ENCODE assay signal across 8 cellular contexts in the genomic region with DNA sequence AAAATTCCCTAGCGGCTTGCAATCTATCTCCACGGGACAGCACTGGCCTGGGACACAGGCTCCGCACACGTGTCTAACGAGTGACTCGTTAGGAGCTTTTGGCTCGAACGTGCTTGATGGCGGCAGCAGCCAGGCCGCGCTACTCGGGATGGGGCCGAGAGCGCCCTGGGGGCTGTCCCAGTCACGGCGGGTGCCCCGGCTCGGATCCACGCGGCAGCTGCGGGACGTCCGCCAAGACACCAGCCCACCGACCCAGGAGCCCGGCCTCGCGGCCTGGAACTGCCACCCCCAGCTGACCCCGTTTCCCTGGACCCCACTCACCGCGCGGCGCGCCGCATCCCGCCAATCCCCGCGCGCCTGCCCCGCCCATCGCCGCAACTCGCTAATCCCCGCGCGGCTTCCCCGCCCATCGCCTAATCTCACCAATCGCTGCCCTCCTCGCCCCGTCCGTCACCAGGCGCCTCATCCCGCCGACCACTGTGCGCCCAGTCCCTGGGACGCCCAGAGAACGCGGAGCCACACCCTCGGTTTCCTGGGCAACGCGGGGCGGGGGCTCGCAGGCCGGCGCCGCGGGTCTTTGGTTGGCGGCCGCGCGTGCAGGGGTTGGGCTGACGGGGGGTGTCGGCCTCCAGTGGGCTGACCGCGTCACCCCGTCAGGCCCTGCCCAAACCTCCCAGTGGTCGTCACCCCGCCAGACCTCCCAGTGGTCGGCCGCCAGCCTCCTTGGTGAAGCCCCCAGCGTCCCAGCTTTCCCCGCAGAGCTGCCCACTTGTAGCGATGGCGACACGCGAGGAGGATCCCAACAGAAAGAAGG. TPM values are rescaled to one million over a fixed set of nuclear protein-coding genes. Genes with fewer than 3 reads are reported as not detected.
DNase-seq lines count a peak whose midpoint lies in the region; ATAC-seq, FAIRE-seq and TF ChIP-seq lines count a peak whose summit lies in the region.

A gene (minus strand): TSS at position 359 of the 814 bp plus-strand sequence. CDS start 1,495 bp downstream, outside the sequence.

- WGBS in heart right ventricle, 2 donors: 0 to 1% methylated on average over 82 to 86 of the region's 86 CpGs

- H3K27ac ChIP-seq in heart right ventricle (peak within 1 kb of the TSS; percentile 0 to 94 (median 88)), upper lobe of right lung (peak within 1 kb of the TSS; percentile 75)

- DNase-seq in GM12892 (ENCODE audit: insufficient read length): peak; percentile 100
- DNase-seq in NCI-H1436 treated with DMSO at 0.1 percent for 48 hours (lab: John Stamatoyannopoulos, UW): peak; percentile 61
- DNase-seq in amniotic epithelial cell (ENCODE audit: low read depth): peak; percentile 92
- peak; percentile 99 for DNase-seq in heart right ventricle
- DNase-seq in posterior vena cava (ENCODE audit: low spot score): peak; percentile 99
- peak; percentile 99 for DNase-seq in upper lobe of right lung

- TF ChIP-seq CTCF in heart right ventricle (IDR thresholded peaks at IDR 0.05) (peak in 1 of 9 donors; percentile 15), upper lobe of right lung (IDR thresholded peaks at IDR 0.05) (no peak)

- peak; percentile 99 for FAIRE-seq in GM12892 (lab: Jason Lieb, UNC)

- H3K36me3 ChIP-seq in heart right ventricle (peaks cover 0 to 34% (median 0%) of the 10 kb centered on the region in 9 donors), upper lobe of right lung (peaks cover 6% of the 10 kb centered on the region)

- intact Hi-C loops in T-helper 1 cell treated with Interleukin-12 subunit alpha and Interleukin-12 subunit beta and Interleukin-4 antibody, amounts not matched to agents 30 ng/mL and 1 ng/mL, for 36 hours (cut with micrococcal nuclease): loop anchor here (1.0 to 5.0 kb wide), 18 partner anchors 19 to 1644 kb away; a partner anchor contains a TSS
- intact Hi-C loops in heart right ventricle (cut with DNase I) (loop anchor here in 7 of 10 donors (1.0 to 5.0 kb wide), 6 partner anchors 36 to 79 kb away; a partner anchor contains a TSS), posterior vena cava (cut with DNase I) (no loop called here), upper lobe of right lung (cut with DNase I) (no loop called here)

- peak; percentile 71; the same call in 1 of the 2 replicates for TF ChIP-seq POLR2A in GM12892 (IDR thresholded peaks at IDR 0.05; ENCODE audit: low read depth, low read length)

- H3K4me1 ChIP-seq in heart right ventricle: peaks cover 0 to 51% (median 18%) of the 10 kb centered on the region in 9 donors
- peaks cover 9% of the 10 kb centered on the region for H3K4me1 ChIP-seq in upper lobe of right lung

- H3K27me3 ChIP-seq in heart right ventricle: no peaks in the 10 kb centered on the region
- no peaks in the 10 kb centered on the region for H3K27me3 ChIP-seq in upper lobe of right lung

- H3K4me3 ChIP-seq in heart right ventricle (peak within 1 kb of the TSS; percentile 33 to 90 (median 74)), upper lobe of right lung (peak within 1 kb of the TSS; percentile 70)

- H3K9me3 ChIP-seq in heart right ventricle (peaks cover 0 to 8% (median 0%) of the 10 kb centered on the region in 11 donors), upper lobe of right lung (no peaks in the 10 kb centered on the region)

- ATAC-seq in HG02840 (IDR thresholded peaks at IDR 0.05; ENCODE audit: low FRiP score, unreplicated experiment) (peak; percentile 98), heart right ventricle (peak; percentile 98 to 99 (median 99)), upper lobe of right lung (peak; percentile 99)

RNA-seq across cellular contexts. Expression of the gene that starts here (rescaled TPM):
- polyA plus RNA-seq in GM12892 (2012; ENCODE audit: missing spikeins): 112 TPM
- 103 and 107 TPM in 2 replicates for total RNA-seq in T-helper 1 cell treated with Interleukin-12 subunit alpha and Interleukin-12 subunit beta and Interleukin-4 antibody, amounts not matched to agents 30 ng/mL and 1 ng/mL, for 36 hours
- total RNA-seq in heart right ventricle (10 to 100 TPM; 64.4 to 92.0 (median 76.8) TPM), posterior vena cava (10 to 100 TPM; 39.9 to 60.0 TPM), upper lobe of right lung (60.2 TPM)
- polyA plus RNA-seq in heart right ventricle: 100 to 1,000 TPM in 1 of 2 donors, 10 to 100 TPM in 1; 89.3 to 150 TPM

Comparison
In these comparisons a context has a peak if more than half of its experiments do, and no peak if none do; other contexts are left out.
1. Peak in every context shown above with its lines: DNase-seq, ATAC-seq, H3K4me3 ChIP-seq and H3K27ac ChIP-seq.
2. intact Hi-C loops: an anchor here in T-helper 1 cell treated with Interleukin-12 subunit alpha and Interleukin-12 subunit beta and Interleukin-4 antibody, amounts not matched to agents 30 ng/mL and 1 ng/mL, for 36 hours (1.0 to 5.0 kb wide) and heart right ventricle (1.0 to 5.0 kb wide); none called in posterior vena cava and upper lobe of right lung.